Comparison of ENCODE assay signal across 20 cellular contexts in the genomic region with DNA sequence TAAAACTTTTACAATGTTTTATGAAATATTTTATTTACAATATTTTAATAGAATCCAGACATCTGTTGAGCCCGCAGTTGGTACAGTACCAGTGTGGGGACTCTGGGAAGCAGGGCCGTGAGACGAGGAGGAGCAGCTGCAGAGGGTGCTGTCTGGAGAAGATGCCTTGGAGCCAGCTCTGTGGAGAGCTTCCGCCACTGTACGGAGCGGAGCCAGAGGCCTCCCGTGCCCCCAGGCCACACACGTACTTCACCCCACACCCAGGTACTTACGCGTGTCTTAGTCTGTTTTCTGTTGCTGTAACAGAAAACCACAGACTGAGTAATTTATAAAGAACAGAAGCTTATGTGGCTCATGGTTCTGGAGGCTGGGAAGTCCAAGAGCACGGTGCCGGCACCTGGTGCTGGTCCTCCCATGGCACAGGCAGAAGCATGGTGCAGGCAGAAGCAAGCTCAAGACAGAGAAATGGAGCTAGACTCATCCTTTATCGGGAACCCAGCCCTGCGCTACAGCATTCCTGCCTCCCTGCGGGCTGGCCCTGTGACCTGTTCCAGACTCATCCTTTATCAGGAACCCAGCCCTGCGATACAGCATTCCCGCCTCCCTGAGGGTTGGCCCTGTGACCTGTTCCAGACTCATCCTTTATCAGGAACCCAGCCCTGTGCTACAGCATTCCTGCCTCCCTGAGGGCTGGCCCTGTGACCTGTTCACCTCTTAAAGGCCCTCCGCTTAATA. TPM values are rescaled to one million over a fixed set of nuclear protein-coding genes. Genes with fewer than 3 reads are reported as not detected.
A peak's percentile ranks its signal among the peaks of the same experiment; 100 is the strongest.
DNase-seq lines count a peak whose midpoint lies in the region; ATAC-seq, FAIRE-seq and TF ChIP-seq lines count a peak whose summit lies in the region.
"Had no signal": no experiment of that assay in that cellular context is flagged by ENCODE, and none has a peak within 500 bp of the region (broad histone marks: within the 10 kb centered on the region; RNA-seq: fewer than 3 reads in every experiment).

No MANE protein-coding gene starts in this region.

- no peak overlapping the region for H3K4me3 ChIP-seq in kidney (ENCODE audit: low read length in 2 of 2)
- no peak overlapping the region for H3K4me3 ChIP-seq in spleen
- H3K4me3 ChIP-seq in prostate gland: no peak overlapping the region

- H3K36me3 ChIP-seq in kidney (ENCODE audit: control insufficient read depth in 1 of 2, insufficient read depth in 2 of 2, low read length in 2 of 2) (peaks cover 6 to 12% of the 10 kb centered on the region in 2 donors), spleen (peaks cover 11 to 72% (median 56%) of the 10 kb centered on the region in 6 donors), prostate gland (peaks cover 2 to 11% of the 10 kb centered on the region in 2 donors)

- TF ChIP-seq POLR2A in spleen (IDR thresholded peaks at IDR 0.05): no peak
- no peak for TF ChIP-seq POLR2A in prostate gland (IDR thresholded peaks at IDR 0.05)

- H3K4me3 Mint-ChIP-seq in chondrocyte (ENCODE audit: unreplicated experiment): no peak overlapping the region
- H3K4me3 Mint-ChIP-seq: IgD-negative memory B cell had no signal

- H3K27ac Mint-ChIP-seq in chondrocyte (ENCODE audit: unreplicated experiment): no peak overlapping the region
- H3K27ac Mint-ChIP-seq: IgD-negative memory B cell had no signal

- ATAC-seq in GM18873 (IDR thresholded peaks at IDR 0.05; ENCODE audit: low FRiP score, unreplicated experiment): no peak
- no peak for ATAC-seq in HG02973 (IDR thresholded peaks at IDR 0.05; ENCODE audit: unreplicated experiment)
- ATAC-seq: Right ventricle myocardium inferior had no signal

- intact Hi-C loops in kidney (cut with DNase I): no loop called here
- intact Hi-C loops in spleen (cut with DNase I; ENCODE audit: low total_unique reads): no loop called here
- intact Hi-C loops in prostate gland (cut with DNase I): no loop called here

- no peak overlapping the region for H3K27ac ChIP-seq in kidney (ENCODE audit: low read depth in 2 of 2, low read length in 2 of 2)
- H3K27ac ChIP-seq in spleen: no peak overlapping the region
- no peak overlapping the region for H3K27ac ChIP-seq in prostate gland

- H3K9ac ChIP-seq in kidney (ENCODE audit: low read length in 2 of 2): no peak overlapping the region

- peak; percentile 62 for DNase-seq in ELF-1 (ENCODE audit: low read depth, low spot score)
- DNase-seq in chondrocyte (ENCODE audit: low spot score): peak; percentile 27
- DNase-seq in kidney: peak; percentile 58
- DNase-seq in spleen: peak; percentile 28
- no peak for DNase-seq in prostate gland (ENCODE audit: low spot score)
- DNase-seq: BE2C, EL, MV-4-11, NCI-H1105 treated with DMSO at 0.1 percent for 48 hours, NCI-H1694, NCI-H2081, NCI-H2171 treated with DMSO at 0.1 percent for 48 hours, NCI-H524 treated with DMSO at 0.1 percent for 48 hours, NCI-H82 had no signal

- WGBS in spleen, 5 donors: 88 to 99% (median 93%) methylated on average over 18 of the region's 18 CpGs
- WGBS in prostate gland: 93% methylated on average over 18 of the region's 18 CpGs

- TF ChIP-seq CTCF in chondrocyte (IDR thresholded peaks at IDR 0.05) (no peak), kidney (IDR thresholded peaks at IDR 0.05; ENCODE audit: borderline replicate concordance, extremely low read depth, insufficient read depth) (no peak), spleen (IDR thresholded peaks at IDR 0.05 in 8 of 11, conservative IDR thresholded peaks at IDR 0.05 in 3 of 11) (no peak), prostate gland (IDR thresholded peaks at IDR 0.05) (no peak)

- no peaks in the 10 kb centered on the region for H3K9me3 Mint-ChIP-seq in chondrocyte (ENCODE audit: low read depth)

- no peaks in the 10 kb centered on the region for H3K4me1 Mint-ChIP-seq in chondrocyte (ENCODE audit: low read depth)
- H3K4me1 Mint-ChIP-seq: IgD-negative memory B cell had no signal

- H3K27me3 Mint-ChIP-seq in chondrocyte (ENCODE audit: low read depth): no peaks in the 10 kb centered on the region
- H3K27me3 Mint-ChIP-seq: IgD-negative memory B cell had no signal

- H3K36me3 Mint-ChIP-seq in chondrocyte (ENCODE audit: low read depth): peaks cover 26% of the 10 kb centered on the region

- H3K27me3 ChIP-seq in spleen (replicated peaks in 1 of 7) (no peaks in the 10 kb centered on the region), prostate gland (replicated peaks; ENCODE audit: insufficient read depth) (no peaks in the 10 kb centered on the region)
- H3K27me3 ChIP-seq: BE2C had no signal

- H3K4me1 ChIP-seq in kidney (ENCODE audit: control insufficient read depth in 1 of 2, insufficient read depth in 1 of 2, low read depth in 1 of 2, low read length in 2 of 2): no peaks in the 10 kb centered on the region
- H3K4me1 ChIP-seq in spleen: no peaks in the 10 kb centered on the region
- H3K4me1 ChIP-seq in prostate gland (replicated peaks): no peaks in the 10 kb centered on the region
- H3K4me1 ChIP-seq: BE2C had no signal

- H3K9me3 ChIP-seq in kidney (ENCODE audit: control insufficient read depth in 1 of 2, low read length in 2 of 2) (no peaks in the 10 kb centered on the region), spleen (peaks cover 0 to 13% (median 9%) of the 10 kb centered on the region in 8 donors), prostate gland (no peaks in the 10 kb centered on the region)
- H3K9me3 ChIP-seq: BE2C had no signal

- FAIRE-seq in kidney (lab: Jason Lieb, UNC): no peak
- FAIRE-seq: D721Med had no signal

RNA-seq across cellular contexts. Expression of a gene that starts 23.3 kb away (rescaled TPM):
- total RNA-seq in chondrocyte (2.7 to 4.5 TPM (median 3.3 TPM) in 3 replicates), kidney (7.8 TPM), spleen (10 to 100 TPM in 4 of 7 donors, 1 to 10 TPM in 3; 8.5 to 13.1 (median 10.4) TPM), prostate gland (10 to 100 TPM in 1 of 2 donors, 1 to 10 TPM in 1; 6.4 to 12.8 TPM)
- polyA plus RNA-seq in kidney (ENCODE audit: insufficient read depth, low read depth, low replicate concordance) (1.1 TPM), spleen (1 to 10 TPM; 2.1 to 4.5 (median 2.9) TPM)

RNA-seq across cellular contexts. Expression of a gene that starts 57.7 kb away (rescaled TPM):
- 0.07 to 0.70 TPM (median 0.56 TPM) in 3 replicates for total RNA-seq in chondrocyte
- 6.9 TPM for total RNA-seq in kidney
- 5.8 TPM for polyA plus RNA-seq in kidney (ENCODE audit: insufficient read depth, low read depth, low replicate concordance)
- 10 to 100 TPM in 1 of 7 donors, 1 to 10 TPM in 6; 2.4 to 12.2 (median 4.4) TPM for total RNA-seq in spleen
- under 1 TPM; 0.30 to 0.83 (median 0.41) TPM for polyA plus RNA-seq in spleen
- 1 to 10 TPM; 2.3 to 6.9 TPM for total RNA-seq in prostate gland
- total RNA-seq: OCI-LY7 had no signal
- polyA plus RNA-seq: IgD-negative memory B cell had no signal
